10 cellular contexts compared by ENCODE assay signal in the genomic region with DNA sequence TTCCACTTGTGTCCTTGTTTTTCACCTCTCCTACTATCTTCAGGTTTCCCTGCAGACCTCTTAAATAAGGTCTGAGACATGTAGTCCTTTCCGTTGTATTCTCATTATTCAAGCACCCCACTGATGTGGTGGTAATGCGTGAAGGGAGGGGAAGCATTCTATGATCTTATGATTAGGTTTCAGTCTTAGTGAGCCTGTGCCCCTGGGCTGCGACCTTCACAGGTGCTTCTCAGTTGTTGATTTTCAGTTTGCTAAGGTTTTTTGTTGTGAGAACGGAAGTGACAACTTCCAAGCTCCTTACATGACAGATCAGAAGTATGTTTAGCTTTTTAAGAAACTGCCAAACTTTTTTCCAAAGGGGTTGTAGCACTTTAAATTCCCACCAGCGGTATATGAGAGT. TPM values are rescaled to one million over a fixed set of nuclear protein-coding genes. Genes with fewer than 3 reads are reported as not detected.
A peak's percentile ranks its signal among the peaks of the same experiment; 100 is the strongest.
DNase-seq lines count a peak whose midpoint lies in the region; ATAC-seq and TF ChIP-seq lines count a peak whose summit lies in the region.
"Had no signal": no experiment of that assay in that cellular context is flagged by ENCODE, and none has a peak within 500 bp of the region (broad histone marks: within the 10 kb centered on the region; RNA-seq: fewer than 3 reads in every experiment).

No MANE protein-coding gene starts in this region.

- peaks cover 17% of the 10 kb centered on the region for H3K79me1 ChIP-seq in mesenchymal stem cell (replicated peaks; ENCODE audit: low read length, poor library complexity, severe bottlenecking)

- H2AK5ac ChIP-seq in mesenchymal stem cell (ENCODE audit: low read length, severe bottlenecking) = no peak overlapping the region

- CTCF ChIA-PET in A673 (lab: Charles Lee) = no interaction called here

- intact Hi-C loops in posterior cingulate gyrus (cut with DNase I) (no loop called here), A673 (cut with micrococcal nuclease; ENCODE audit: unreplicated experiment) (no loop called here)

- no peak overlapping the region for H4K91ac ChIP-seq in mesenchymal stem cell (ENCODE audit: low read length)

- 0 out of 2 replicates have a peak, but pooled peaks cover 3% of the 10 kb centered on the region for H3K36me3 ChIP-seq in MM.1S (replicated peaks; ENCODE audit: insufficient read depth, low read length)
- no peaks in the 10 kb centered on the region for H3K36me3 ChIP-seq in A673 (ENCODE audit: insufficient read depth, low read length, poor library complexity, severe bottlenecking)
- peaks cover 9 to 72% of the 10 kb centered on the region in 2 experiments for H3K36me3 ChIP-seq in mesenchymal stem cell (ENCODE audit: control insufficient read depth in 1 of 2, insufficient read depth in 2 of 2, low read depth in 1 of 2, low read length in 2 of 2)

- H3K4ac ChIP-seq in mesenchymal stem cell (ENCODE audit: low read depth in 1 of 2, low read length in 2 of 2) = no peak overlapping the region

- no peaks in the 10 kb centered on the region for H4K20me1 ChIP-seq in MM.1S (ENCODE audit: insufficient read depth, low read length)

- H3K27me3 ChIP-seq in MM.1S (replicated peaks; ENCODE audit: insufficient read depth, low read length) = no peaks in the 10 kb centered on the region
- H3K27me3 ChIP-seq in A673 (replicated peaks; ENCODE audit: insufficient read depth, low read depth, low read length, poor library complexity) = no peaks in the 10 kb centered on the region
- no peaks in the 10 kb centered on the region for H3K27me3 ChIP-seq in mesenchymal stem cell (ENCODE audit: control insufficient read depth in 1 of 2, insufficient read depth in 1 of 2, low read length in 2 of 2)

- H3K9me3 ChIP-seq in MM.1S (replicated peaks; ENCODE audit: insufficient read depth, low read length) = no peaks in the 10 kb centered on the region
- no peaks in the 10 kb centered on the region for H3K9me3 ChIP-seq in A673 (ENCODE audit: low read depth, low read length, poor library complexity, severe bottlenecking)
- H3K9me3 ChIP-seq in mesenchymal stem cell (ENCODE audit: control insufficient read depth, low read length) = no peaks in the 10 kb centered on the region

- H3K79me2 ChIP-seq in MM.1S (ENCODE audit: low read length) = no peaks in the 10 kb centered on the region

- H3F3A ChIP-seq in MM.1S (ENCODE audit: insufficient read depth, low read length) = peaks cover 19% of the 10 kb centered on the region

- H3K4me1 ChIP-seq in MM.1S (ENCODE audit: low read length) (peaks cover 17% of the 10 kb centered on the region), A673 (ENCODE audit: insufficient read depth, low read length, poor library complexity, severe bottlenecking) (no peaks in the 10 kb centered on the region), mesenchymal stem cell (ENCODE audit: control insufficient read depth, insufficient read depth, low read depth, low read length) (no peaks in the 10 kb centered on the region)

- ATAC-seq in GM19035 (IDR thresholded peaks at IDR 0.05; ENCODE audit: unreplicated experiment) (peak; percentile 94), HG02571 (IDR thresholded peaks at IDR 0.05; ENCODE audit: unreplicated experiment) (peak; percentile 98)

- H3K27ac ChIP-seq in MM.1S (ENCODE audit: low read length) = peak overlapping the region; percentile 88
- H3K27ac ChIP-seq in A673 (ENCODE audit: low read depth, low read length, poor library complexity, severe bottlenecking) = no peak overlapping the region
- no peak overlapping the region for H3K27ac ChIP-seq in mesenchymal stem cell (ENCODE audit: low read length, poor library complexity, severe bottlenecking)

- peak overlapping the region; percentile 74 for H3K4me2 ChIP-seq in MM.1S (ENCODE audit: low read depth, low read length)
- H3K4me2 ChIP-seq in mesenchymal stem cell (ENCODE audit: low read length, poor library complexity, severe bottlenecking) = no peak overlapping the region

- no peaks in the 10 kb centered on the region for H3K9me2 ChIP-seq in MM.1S (replicated peaks; ENCODE audit: insufficient read depth, low read length)

- no peak overlapping the region for H2BK15ac ChIP-seq in mesenchymal stem cell (ENCODE audit: low read depth, poor library complexity, severe bottlenecking)

- no TSS peak for BruUV-seq in A673 (replicated peaks; lab: Mats Ljungman, UMichigan)

- no peak overlapping the region for H2BK120ac ChIP-seq in mesenchymal stem cell (ENCODE audit: low read depth, low read length)

- H3K9ac ChIP-seq in MM.1S (ENCODE audit: low read length) (peak overlapping the region; percentile 65; the same call in 1 of the 2 replicates), mesenchymal stem cell (ENCODE audit: low read length) (no peak overlapping the region)

- POLR2A ChIA-PET in A673 (lab: Charles Lee; ENCODE audit: low non-redundant PET) = no interaction called here

- H3K18ac ChIP-seq in mesenchymal stem cell (ENCODE audit: low read depth in 1 of 2, low read length in 2 of 2) = no peak overlapping the region

- peak overlapping the region; percentile 37 for H3K4me3 ChIP-seq in MM.1S (ENCODE audit: low read length)
- H3K4me3 ChIP-seq in A673 (ENCODE audit: low read depth, low read length, poor library complexity, severe bottlenecking) = no peak overlapping the region
- no peak overlapping the region for H3K4me3 ChIP-seq in mesenchymal stem cell (ENCODE audit: insufficient read depth in 1 of 2, low read depth in 1 of 2, low read length in 2 of 2)

- TF ChIP-seq CTCF in MM.1S (IDR thresholded peaks at IDR 0.05; ENCODE audit: low read length) = no peak
- no peak for TF ChIP-seq CTCF in A673 (conservative IDR thresholded peaks at IDR 0.05; ENCODE audit: low read depth, low read length)

- peak overlapping the region; percentile 57; the same call in 1 of the 2 replicates for H2AFZ ChIP-seq in MM.1S (ENCODE audit: low read length)
- H2AFZ ChIP-seq in mesenchymal stem cell (ENCODE audit: low read depth, low read length) = no peak overlapping the region

- no peak overlapping the region for H3K23ac ChIP-seq in mesenchymal stem cell (ENCODE audit: low read length in 2 of 2)

- 94% methylated on average over 2 of the region's 5 CpGs for WGBS in mesenchymal stem cell

- no peak overlapping the region for H3K14ac ChIP-seq in mesenchymal stem cell (ENCODE audit: low read length in 2 of 2)

- H2BK5ac ChIP-seq in mesenchymal stem cell (ENCODE audit: low read depth, low read length, poor library complexity, severe bottlenecking) = no peak overlapping the region

- H4K8ac ChIP-seq in mesenchymal stem cell (ENCODE audit: low read length) = no peak overlapping the region

- DNase-seq in MM.1S (peak; percentile 90), AML-193 (lab: John Stamatoyannopoulos, UW) (no peak), posterior cingulate gyrus (no peak), A673 (ENCODE audit: low spot score) (no peak), mesenchymal stem cell (no peak)
- DNase-seq in stimulated activated CD4-positive, alpha-beta T cell treated with anti-CD3 and anti-CD28 coated beads, Interleukin-1b, Interleukin-23, amount 100 ng/mL, for 24 hours (ENCODE audit: low read depth in 4 of 4, low spot score in 1 of 4) = peak in 3 of 4 experiments; percentile 1 to 23 (median 3)
- DNase-seq: immature natural killer cell, IMR-90 had no signal

- H2BK12ac ChIP-seq in mesenchymal stem cell (ENCODE audit: low read length in 2 of 2) = no peak overlapping the region

RNA-seq across cellular contexts. Expression of a gene that starts 41.3 kb away (rescaled TPM):
- 19.1 and 20.6 TPM in 2 replicates for total RNA-seq in A673 (2021)
- 14.1 TPM for polyA plus RNA-seq in mesenchymal stem cell (2013, experiment 1 of 2)
- 15.1 TPM for polyA plus RNA-seq in mesenchymal stem cell (2013, experiment 2 of 2)

Comparison
In these comparisons a context has a peak if more than half of its experiments do, and no peak if none do; other contexts are left out.
1. DNase-seq: peak in MM.1S (single experiment) and stimulated activated CD4-positive, alpha-beta T cell treated with anti-CD3 and anti-CD28 coated beads, Interleukin-1b, Interleukin-23, amount 100 ng/mL, for 24 hours (3 of 4); none in AML-193 (0 of 2), posterior cingulate gyrus (0 of 10), A673 (single experiment) and mesenchymal stem cell (single experiment).